In the genomic region with DNA sequence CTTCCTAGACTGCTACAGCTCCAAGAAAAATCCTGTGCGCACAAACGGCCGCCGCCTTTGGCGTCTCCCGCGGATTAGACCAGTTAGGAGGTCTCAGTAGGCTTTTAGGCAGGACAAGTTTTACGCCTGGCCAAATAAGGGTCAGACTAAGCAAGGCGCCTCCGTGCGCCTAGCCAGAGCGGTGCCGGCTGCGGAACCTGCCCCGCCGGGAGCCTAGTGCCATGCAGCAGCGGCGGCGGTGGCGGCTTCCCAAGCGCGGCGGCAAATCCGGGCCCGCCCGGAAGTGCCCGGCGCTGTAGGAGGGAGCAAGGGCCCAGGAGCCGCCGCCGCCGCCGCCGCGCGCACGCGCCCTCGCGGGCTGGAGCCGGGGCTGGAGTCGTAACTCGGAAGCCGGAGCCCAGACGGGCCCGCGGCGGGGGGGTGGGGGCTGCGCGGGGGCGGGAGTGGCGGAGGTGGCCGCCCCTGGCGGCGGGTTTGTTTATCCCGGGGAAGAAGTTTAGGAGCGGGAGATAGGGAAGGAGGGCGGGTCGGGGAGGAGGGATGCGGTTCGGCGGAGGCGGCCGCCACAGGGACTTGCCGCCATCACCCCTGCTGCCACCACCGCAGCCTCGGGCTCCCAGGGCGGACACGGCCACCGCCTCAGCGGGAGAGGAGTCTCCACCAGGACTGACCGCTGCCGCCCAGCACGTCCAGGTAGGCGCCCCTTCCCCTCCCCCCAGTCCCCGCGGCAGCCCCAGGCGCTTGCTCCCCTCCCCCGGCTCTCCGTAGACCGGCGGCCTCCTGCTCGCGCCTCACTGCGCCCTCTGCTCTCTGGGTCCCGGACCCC, we compare ENCODE assay signal across 8 cellular contexts. TPM values are rescaled to one million over a fixed set of nuclear protein-coding genes. Genes with fewer than 3 reads are reported as not detected.
DNase-seq lines count a peak whose midpoint lies in the region; ATAC-seq and TF ChIP-seq lines count a peak whose summit lies in the region.

A gene (plus strand): TSS at position 344 of the 826 bp plus-strand sequence. CDS start 48,447 bp downstream, outside the sequence.

- H3K4me3 ChIP-seq in fibroblast of mammary gland (ENCODE audit: control insufficient read depth, low read depth, low read length) = peak within 1 kb of the TSS; percentile 85

- ATAC-seq in GM21786 (IDR thresholded peaks at IDR 0.05; ENCODE audit: unreplicated experiment) = peak; percentile 61
- ATAC-seq in activated T-helper 17 cell treated with anti-CD3 and anti-CD28 coated beads, Interleukin-2, amount 50 U/mL, for 72 hours (replicated peaks) = peak; percentile 87
- ATAC-seq in natural killer cell treated with Interleukin-12 subunit alpha and Interleukin-12 subunit beta and Interleukin-15 and Interleukin-18, amount 100 ng/mL, for 72 hours = peak; percentile 94 to 97
- peak; percentile 89 for ATAC-seq in stimulated activated naive CD8-positive, alpha-beta T cell treated with anti-CD3 and anti-CD28 coated beads, Interleukin-15, Interleukin-2, amounts not matched to agents 100 U/mL and 50 U/mL, for 24 hours

- H3K27ac ChIP-seq in KOPT-K1 (ENCODE audit: low read depth, low read length, poor library complexity, severe bottlenecking) (peak within 1 kb of the TSS; percentile 56), RWPE1 (peak within 1 kb of the TSS; percentile 90)

- H3K36me3 Mint-ChIP-seq in activated T-helper 17 cell treated with anti-CD3 and anti-CD28 coated beads, Interleukin-2, amount 50 U/mL, for 72 hours (ENCODE audit: low read depth) = peaks cover 12% of the 10 kb centered on the region
- peaks cover 11% of the 10 kb centered on the region for H3K36me3 Mint-ChIP-seq in natural killer cell treated with Interleukin-12 subunit alpha and Interleukin-12 subunit beta and Interleukin-15 and Interleukin-18, amount 100 ng/mL, for 72 hours

- POLR2A ChIA-PET in RWPE1 (lab: Yijun Ruan, JAX; ENCODE audit: low non-redundant PET) = no interaction called here

- no peaks in the 10 kb centered on the region for H3K27me3 Mint-ChIP-seq in activated T-helper 17 cell treated with anti-CD3 and anti-CD28 coated beads, Interleukin-2, amount 50 U/mL, for 72 hours
- no peaks in the 10 kb centered on the region for H3K27me3 Mint-ChIP-seq in natural killer cell treated with Interleukin-12 subunit alpha and Interleukin-12 subunit beta and Interleukin-15 and Interleukin-18, amount 100 ng/mL, for 72 hours

- peaks cover 24% of the 10 kb centered on the region for H3K4me1 Mint-ChIP-seq in activated T-helper 17 cell treated with anti-CD3 and anti-CD28 coated beads, Interleukin-2, amount 50 U/mL, for 72 hours
- peaks cover 33 to 36% of the 10 kb centered on the region in 2 donors for H3K4me1 Mint-ChIP-seq in natural killer cell treated with Interleukin-12 subunit alpha and Interleukin-12 subunit beta and Interleukin-15 and Interleukin-18, amount 100 ng/mL, for 72 hours (ENCODE audit: low read depth in 2 of 2)

- H3K36me3 ChIP-seq in KOPT-K1 (ENCODE audit: insufficient read depth, low read length) = no peaks in the 10 kb centered on the region

- peak; percentile 26; the same call in 1 of the 2 replicates for TF ChIP-seq CTCF in RWPE1 (conservative IDR thresholded peaks at IDR 0.05; ENCODE audit: low read depth)
- no peak for TF ChIP-seq CTCF in fibroblast of mammary gland (conservative IDR thresholded peaks at IDR 0.05; ENCODE audit: control insufficient read depth, insufficient read depth, low read depth, low read length)

- DNase-seq in EH (ENCODE audit: low read depth) = peak; percentile 91
- peak; percentile 95 for DNase-seq in RWPE1 (ENCODE audit: low spot score)
- DNase-seq in fibroblast of mammary gland (ENCODE audit: low read depth) = peak; percentile 73
- peak; percentile 93 for DNase-seq in natural killer cell treated with Interleukin-12 subunit alpha and Interleukin-12 subunit beta and Interleukin-15 and Interleukin-18, amount 100 ng/mL, for 72 hours (ENCODE audit: low spot score)
- DNase-seq in stimulated activated naive CD8-positive, alpha-beta T cell treated with anti-CD3 and anti-CD28 coated beads, Interleukin-15, Interleukin-2, amounts not matched to agents 100 U/mL and 50 U/mL, for 24 hours = peak; percentile 90

- H3K4me3 Mint-ChIP-seq in activated T-helper 17 cell treated with anti-CD3 and anti-CD28 coated beads, Interleukin-2, amount 50 U/mL, for 72 hours = peak within 1 kb of the TSS; percentile 96
- peak within 1 kb of the TSS; percentile 100 for H3K4me3 Mint-ChIP-seq in natural killer cell treated with Interleukin-12 subunit alpha and Interleukin-12 subunit beta and Interleukin-15 and Interleukin-18, amount 100 ng/mL, for 72 hours

- H3K27ac Mint-ChIP-seq in activated T-helper 17 cell treated with anti-CD3 and anti-CD28 coated beads, Interleukin-2, amount 50 U/mL, for 72 hours = peak within 1 kb of the TSS; percentile 97
- H3K27ac Mint-ChIP-seq in natural killer cell treated with Interleukin-12 subunit alpha and Interleukin-12 subunit beta and Interleukin-15 and Interleukin-18, amount 100 ng/mL, for 72 hours = peak within 1 kb of the TSS; percentile 94 to 98

- no peaks in the 10 kb centered on the region for H3K9me3 Mint-ChIP-seq in activated T-helper 17 cell treated with anti-CD3 and anti-CD28 coated beads, Interleukin-2, amount 50 U/mL, for 72 hours
- H3K9me3 Mint-ChIP-seq in natural killer cell treated with Interleukin-12 subunit alpha and Interleukin-12 subunit beta and Interleukin-15 and Interleukin-18, amount 100 ng/mL, for 72 hours = no peaks in the 10 kb centered on the region

- CTCF ChIA-PET in RWPE1 (lab: Yijun Ruan, JAX) = interaction anchor here (0.6 to 0.9 kb wide), 2 partner anchors 128 to 309 kb away, joined by 3 read pairs; no protein-coding TSS in a partner anchor

- H3K9me3 ChIP-seq in KOPT-K1 (ENCODE audit: insufficient read depth, low read length, poor library complexity, severe bottlenecking) = no peaks in the 10 kb centered on the region

RNA-seq across cellular contexts. Expression of the gene that starts here (rescaled TPM):
- total RNA-seq in activated T-helper 17 cell treated with anti-CD3 and anti-CD28 coated beads, Interleukin-2, amount 50 U/mL, for 72 hours = 10 to 100 TPM; 12.8 to 15.6 TPM
- total RNA-seq in natural killer cell treated with Interleukin-12 subunit alpha and Interleukin-12 subunit beta and Interleukin-15 and Interleukin-18, amount 100 ng/mL, for 72 hours = 10 to 100 TPM; 30.0 to 34.5 TPM

Comparison
In these comparisons a context has a peak if more than half of its experiments do, and no peak if none do; other contexts are left out.
1. Peak in every context shown above with its lines: DNase-seq, ATAC-seq, H3K4me3 ChIP-seq and H3K27ac ChIP-seq.